9 cellular contexts compared by ENCODE assay signal in genomic region chr3:159787794-159788205, GRCh38. TPM values are rescaled to one million over a fixed set of nuclear protein-coding genes. Genes with fewer than 3 reads are reported as not detected.
DNase-seq lines count a peak whose midpoint lies in the region; ATAC-seq and TF ChIP-seq lines count a peak whose summit lies in the region.
"Had no signal": no experiment of that assay in that cellular context is flagged by ENCODE, and none has a peak within 500 bp of the region (broad histone marks: within the 10 kb centered on the region; RNA-seq: fewer than 3 reads in every experiment).

No MANE protein-coding gene starts in this region.

- no peaks in the 10 kb centered on the region for H3K36me3 ChIP-seq in thoracic aorta

- H3K9me3 ChIP-seq in thoracic aorta, result no peaks in the 10 kb centered on the region

- no peak for TF ChIP-seq CTCF in thoracic aorta (IDR thresholded peaks at IDR 0.05)

- H3K27me3 ChIP-seq in thoracic aorta (replicated peaks; ENCODE audit: insufficient read depth), result no peaks in the 10 kb centered on the region

- ATAC-seq in left lobe of liver (peak; percentile 18), thoracic aorta (ENCODE audit: insufficient number of reproducible peaks, low FRiP score, low read depth) (no peak)

- DNase-seq in M059J (ENCODE audit: low read depth), result peak; percentile 76
- peak in 1 of 61 donors; percentile 24 for DNase-seq in caudate nucleus (lab: John Stamatoyannopoulos, UW)
- no peak for DNase-seq in left lobe of liver (ENCODE audit: low spot score)
- no peak for DNase-seq in thoracic aorta (ENCODE audit: low spot score)
- no peak for DNase-seq in NCI-H1092 (lab: John Stamatoyannopoulos, UW)
- no peak for DNase-seq in GDM1 (lab: John Stamatoyannopoulos, UW)
- no peak for DNase-seq in SHP77 (lab: John Stamatoyannopoulos, UW)
- DNase-seq: activated CD4-positive, alpha-beta T cell treated with anti-CD3 and anti-CD28 coated beads, Interleukin-2, amount 10 ng/mL, durations not matched to agents 7 days and 5 days; activated naive CD8-positive, alpha-beta T cell treated with anti-CD3 and anti-CD28 coated beads, Interleukin-2, amount 10 ng/mL, durations not matched to agents 7 days and 5 days had no signal

- peaks cover 46 to 99% of the 10 kb centered on the region in 2 donors for H3K4me1 ChIP-seq in thoracic aorta (ENCODE audit: control insufficient read depth in 1 of 2, low read depth in 2 of 2)

- H3K27ac ChIP-seq in caudate nucleus (ENCODE audit: low read depth, low read length) (peak overlapping the region; percentile 84), thoracic aorta (peak overlapping the region; percentile 37 to 71)

- H3K4me3 ChIP-seq in thoracic aorta, result peak overlapping the region; percentile 34

RNA-seq across cellular contexts. Expression of gene SCHIP1, which starts 51.9 kb away (rescaled TPM):
- total RNA-seq in M059J (2014; rRNA removed; shearing (Covaris generic)), result 0.49 and 0.89 TPM in 2 replicates
- total RNA-seq in left lobe of liver (2.3 TPM), thoracic aorta (10 to 100 TPM; 13.4 to 15.1 TPM)
- total RNA-seq: activated naive CD8-positive, alpha-beta T cell treated with anti-CD3 and anti-CD28 coated beads, Interleukin-2, amount 10 ng/mL, durations not matched to agents 7 days and 5 days had no signal
